Comparison of ENCODE assay signal across 12 cellular contexts in the genomic region with DNA sequence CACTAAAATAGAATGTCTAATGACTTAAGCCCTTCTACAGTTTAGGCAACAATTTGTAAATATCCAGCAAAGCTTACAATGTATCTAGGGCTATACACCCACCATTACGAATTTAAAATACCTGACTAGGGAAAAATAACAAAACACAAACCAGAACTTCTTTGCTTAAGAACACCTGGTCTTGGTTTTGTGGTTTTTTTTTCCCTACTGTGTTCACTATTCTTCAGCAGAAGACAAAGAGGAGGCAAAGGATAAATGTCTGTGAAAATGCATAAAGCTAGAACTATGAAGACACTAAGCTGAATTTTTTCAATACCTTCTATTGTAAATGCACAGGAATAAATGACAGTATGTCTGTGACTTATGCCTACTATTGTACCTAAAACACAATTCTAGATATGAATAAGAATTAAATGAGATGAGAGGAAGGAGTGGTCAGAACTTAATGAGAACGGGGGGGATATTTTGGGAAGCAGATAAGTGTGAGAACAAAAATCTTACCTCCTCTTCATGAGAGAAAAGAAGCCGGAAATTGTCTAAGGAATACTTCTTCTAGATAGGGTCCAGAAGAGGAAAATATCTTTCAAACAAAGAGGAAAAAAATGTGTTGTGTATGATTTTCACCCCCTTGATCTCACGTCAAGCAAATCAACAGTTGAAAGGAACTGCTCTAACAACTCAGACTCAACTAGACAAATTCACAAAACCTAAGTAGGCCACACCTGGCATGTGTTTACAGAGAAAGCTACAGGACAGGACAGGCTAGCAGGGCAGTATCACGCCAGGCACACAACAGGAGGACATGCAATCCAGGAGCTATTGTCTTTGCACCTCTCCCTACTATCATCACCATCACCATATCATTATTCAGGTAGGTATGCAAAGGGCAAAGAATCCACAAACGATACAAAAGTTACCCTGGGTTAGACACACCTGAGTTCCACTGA.
A peak's percentile ranks its signal among the peaks of the same experiment; 100 is the strongest.
DNase-seq lines count a peak whose midpoint lies in the region; ATAC-seq and TF ChIP-seq lines count a peak whose summit lies in the region.
"Had no signal": no experiment of that assay in that cellular context is flagged by ENCODE, and none has a peak within 500 bp of the region (broad histone marks: within the 10 kb centered on the region; RNA-seq: fewer than 3 reads in every experiment).

No MANE protein-coding gene starts in this region.

- no peak overlapping the region for H3K4me3 ChIP-seq in CD4-positive, alpha-beta memory T cell (ENCODE audit: low read length in 2 of 2)
- H3K4me3 ChIP-seq in mucosa of descending colon = no peak overlapping the region
- H3K4me3 ChIP-seq: GM23248, right lobe of liver had no signal

- H3K36me3 ChIP-seq in CD4-positive, alpha-beta memory T cell (ENCODE audit: insufficient read depth, low read length) = no peaks in the 10 kb centered on the region
- H3K36me3 ChIP-seq in mucosa of descending colon (ENCODE audit: low read depth) = no peaks in the 10 kb centered on the region
- H3K36me3 ChIP-seq: right lobe of liver had no signal

- intact Hi-C loops in CD4-positive, alpha-beta memory T cell (cut with micrococcal nuclease) = no loop called here
- intact Hi-C loops in mucosa of descending colon (cut with DNase I, micrococcal nuclease) = no loop called here

- H3K4me1 Mint-ChIP-seq in CD4-positive, alpha-beta memory T cell = peaks cover 58 to 80% (median 67%) of the 10 kb centered on the region in 4 donors
- peaks cover 70% of the 10 kb centered on the region for H3K4me1 Mint-ChIP-seq in WTC11

- peak overlapping the region; percentile 76 to 93 (median 84) for H3K27ac Mint-ChIP-seq in CD4-positive, alpha-beta memory T cell
- H3K27ac Mint-ChIP-seq in WTC11 = peak overlapping the region; percentile 88

- H3K27me3 ChIP-seq in CD4-positive, alpha-beta memory T cell (ENCODE audit: insufficient read depth, low read length) = no peaks in the 10 kb centered on the region
- H3K27me3 ChIP-seq: right lobe of liver had no signal

- no peak overlapping the region for H3K27ac ChIP-seq in CD4-positive, alpha-beta memory T cell (ENCODE audit: low read depth, low read length)
- H3K27ac ChIP-seq: GM23248, right lobe of liver had no signal

- no peaks in the 10 kb centered on the region for H3K9me3 ChIP-seq in CD4-positive, alpha-beta memory T cell (ENCODE audit: control insufficient read depth in 1 of 2, low read length in 2 of 2)
- H3K9me3 ChIP-seq in mucosa of descending colon = no peaks in the 10 kb centered on the region
- H3K9me3 ChIP-seq: right lobe of liver had no signal

- no peaks in the 10 kb centered on the region for H3K27me3 Mint-ChIP-seq in CD4-positive, alpha-beta memory T cell
- no peaks in the 10 kb centered on the region for H3K27me3 Mint-ChIP-seq in WTC11 (ENCODE audit: low read depth)

- no peak for TF ChIP-seq CTCF in WTC11 (IDR thresholded peaks at IDR 0.05)
- no peak for TF ChIP-seq CTCF in mucosa of descending colon (IDR thresholded peaks at IDR 0.05)

- H3K4me1 ChIP-seq in CD4-positive, alpha-beta memory T cell (ENCODE audit: insufficient read depth, low read length) = peaks cover 69% of the 10 kb centered on the region
- H3K4me1 ChIP-seq in mucosa of descending colon (ENCODE audit: low read depth) = peaks cover 31% of the 10 kb centered on the region

- ATAC-seq in GM18519 (IDR thresholded peaks at IDR 0.05; ENCODE audit: low FRiP score, unreplicated experiment) (peak; percentile 17), WTC11 (peak; percentile 50), mucosa of descending colon (peak; percentile 76), GM19463 (IDR thresholded peaks at IDR 0.05; ENCODE audit: unreplicated experiment) (no peak)

- DNase-seq in CD4-positive, alpha-beta memory T cell = no peak
- DNase-seq in WTC11 (ENCODE audit: low spot score) (no peak), mucosa of descending colon (peak in 1 of 3 donors; percentile 28), NCI-H187 (lab: John Stamatoyannopoulos, UW) (no peak), GOT3 (lab: John Stamatoyannopoulos, UW) (no peak), NCI-H2227 (lab: John Stamatoyannopoulos, UW; ENCODE audit: unreplicated experiment) (no peak)
- DNase-seq: activated CD8-positive, alpha-beta memory T cell treated with anti-CD3 and anti-CD28 coated beads, Interleukin-2, amount 50 U/mL, for 48 hours; GM23248; mammary epithelial cell; right lobe of liver had no signal

- no peaks in the 10 kb centered on the region for H3K9me3 Mint-ChIP-seq in CD4-positive, alpha-beta memory T cell
- no peaks in the 10 kb centered on the region for H3K9me3 Mint-ChIP-seq in WTC11

- peak overlapping the region in 7 of 8 donors; percentile 1 to 80 (median 67) for H3K4me3 Mint-ChIP-seq in CD4-positive, alpha-beta memory T cell
- H3K4me3 Mint-ChIP-seq in WTC11 = no peak overlapping the region

- peaks cover 0 to 6% of the 10 kb centered on the region in 2 donors for H3K36me3 Mint-ChIP-seq in CD4-positive, alpha-beta memory T cell
- no peaks in the 10 kb centered on the region for H3K36me3 Mint-ChIP-seq in WTC11

- CTCF ChIA-PET in CD4-positive, alpha-beta memory T cell (lab: Charles Lee; ENCODE audit: partially characterized antibody) = no interaction called here
- CTCF ChIA-PET in WTC11 (lab: Charles Lee) = no interaction called here

- POLR2A ChIA-PET in CD4-positive, alpha-beta memory T cell (lab: Charles Lee; ENCODE audit: partially characterized antibody) = interaction anchor here (0.9 to 2.0 kb wide), 6 partner anchors 10 to 249 kb away, joined by 3 to 7 read pairs (median 5); a partner anchor contains a TSS
- POLR2A ChIA-PET in WTC11 (lab: Charles Lee) = interaction anchor here (0.6 kb wide), 1 partner anchor 23 kb away, joined by 8 read pairs; no protein-coding TSS in a partner anchor

TF ChIP-seq in WTC11, 78 proteins besides CTCF, POLR2A, EP300 and RAD21:
- TF ChIP-seq ZNF416 (CRISPR knock-in tag; IDR thresholded peaks at IDR 0.05) = no peak
- no peak for TF ChIP-seq SP1 (CRISPR knock-in tag; conservative IDR thresholded peaks at IDR 0.05)
- TF ChIP-seq FOXJ3 (CRISPR knock-in tag; IDR thresholded peaks at IDR 0.05; ENCODE audit: borderline replicate concordance) = no peak
- no peak for TF ChIP-seq ZNF219 (CRISPR knock-in tag; IDR thresholded peaks at IDR 0.05; ENCODE audit: borderline replicate concordance)
- no peak for TF ChIP-seq ZNF671 (CRISPR knock-in tag; IDR thresholded peaks at IDR 0.05)
- TF ChIP-seq ZNF121 (CRISPR knock-in tag; IDR thresholded peaks at IDR 0.05) = no peak
- TF ChIP-seq CREB1 (CRISPR knock-in tag; IDR thresholded peaks at IDR 0.05) = no peak
- TF ChIP-seq, protein P1, sequence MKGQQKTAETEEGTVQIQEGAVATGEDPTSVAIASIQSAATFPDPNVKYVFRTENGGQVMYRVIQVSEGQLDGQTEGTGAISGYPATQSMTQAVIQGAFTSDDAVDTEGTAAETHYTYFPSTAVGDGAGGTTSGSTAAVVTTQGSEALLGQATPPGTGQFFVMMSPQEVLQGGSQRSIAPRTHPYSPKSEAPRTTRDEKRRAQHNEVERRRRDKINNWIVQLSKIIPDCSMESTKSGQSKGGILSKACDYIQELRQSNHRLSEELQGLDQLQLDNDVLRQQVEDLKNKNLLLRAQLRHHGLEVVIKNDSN (CRISPR knock-in tag; IDR thresholded peaks at IDR 0.05) = no peak
- TF ChIP-seq, protein P2, sequence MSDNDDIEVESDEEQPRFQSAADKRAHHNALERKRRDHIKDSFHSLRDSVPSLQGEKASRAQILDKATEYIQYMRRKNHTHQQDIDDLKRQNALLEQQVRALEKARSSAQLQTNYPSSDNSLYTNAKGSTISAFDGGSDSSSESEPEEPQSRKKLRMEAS (CRISPR knock-in tag; IDR thresholded peaks at IDR 0.05) = no peak
